Comparison of ENCODE assay signal across 8 cellular contexts in genomic region chr6:43386492-43386891, GRCh38. TPM values are rescaled to one million over a fixed set of nuclear protein-coding genes. Genes with fewer than 3 reads are reported as not detected.
A peak's percentile ranks its signal among the peaks of the same experiment; 100 is the strongest.
DNase-seq lines count a peak whose midpoint lies in the region; ATAC-seq and TF ChIP-seq lines count a peak whose summit lies in the region.
"Had no signal": no experiment of that assay in that cellular context is flagged by ENCODE, and none has a peak within 500 bp of the region (broad histone marks: within the 10 kb centered on the region; RNA-seq: fewer than 3 reads in every experiment).

No MANE protein-coding gene starts in this region.

- H3K36me3 ChIP-seq in MM.1S (replicated peaks; ENCODE audit: insufficient read depth, low read length): no peaks in the 10 kb centered on the region
- H3K36me3 ChIP-seq in neural progenitor cell: no peaks in the 10 kb centered on the region

- H3K27me3 ChIP-seq in MM.1S (replicated peaks; ENCODE audit: insufficient read depth, low read length) (no peaks in the 10 kb centered on the region), neural progenitor cell (no peaks in the 10 kb centered on the region)

- peaks cover 26% of the 10 kb centered on the region for H3K27me3 Mint-ChIP-seq in brain
- peaks cover 2% of the 10 kb centered on the region for H3K27me3 Mint-ChIP-seq in neural progenitor cell (ENCODE audit: insufficient read depth, low read depth)

- H3K27ac ChIP-seq in MM.1S (ENCODE audit: low read length) (no peak overlapping the region), neural progenitor cell (no peak overlapping the region)

- H3K4me3 ChIP-seq in MM.1S (ENCODE audit: low read length) (no peak overlapping the region), neural progenitor cell (no peak overlapping the region)

- peaks cover 15% of the 10 kb centered on the region for H3K4me1 ChIP-seq in MM.1S (ENCODE audit: low read length)
- peaks cover 2% of the 10 kb centered on the region for H3K4me1 ChIP-seq in neural progenitor cell

- peaks cover 0 to 3% (median 0%) of the 10 kb centered on the region in 5 experiments for H3K9me3 Mint-ChIP-seq in brain
- H3K9me3 Mint-ChIP-seq in neural progenitor cell: no peaks in the 10 kb centered on the region

- H3K79me2 ChIP-seq in MM.1S (ENCODE audit: low read length) (no peaks in the 10 kb centered on the region), neural progenitor cell (ENCODE audit: low read depth) (no peaks in the 10 kb centered on the region)

- DNase-seq in GM03348 (ENCODE audit: low spot score) (peak; percentile 49), MM.1S (peak; percentile 38), neural progenitor cell (ENCODE audit: low spot score) (peak; percentile 20), COLO829 (ENCODE audit: low spot score) (no peak)
- DNase-seq: NCI-H526 treated with DMSO at 0.1 percent for 48 hours had no signal

- H3K9ac ChIP-seq in MM.1S (ENCODE audit: low read length) (no peak overlapping the region), neural progenitor cell (no peak overlapping the region)

- H3K27ac Mint-ChIP-seq in brain: peak overlapping the region in 1 of 5 experiments; percentile 71
- no peak overlapping the region for H3K27ac Mint-ChIP-seq in neural progenitor cell

- H3K4me1 Mint-ChIP-seq in brain: peaks cover 8% of the 10 kb centered on the region
- H3K4me1 Mint-ChIP-seq in neural progenitor cell: peaks cover 12% of the 10 kb centered on the region

- no peak overlapping the region for H2AFZ ChIP-seq in MM.1S (ENCODE audit: low read length)
- no peak overlapping the region for H2AFZ ChIP-seq in neural progenitor cell (replicated peaks)

- ATAC-seq in HG03469 (IDR thresholded peaks at IDR 0.05; ENCODE audit: unreplicated experiment): no peak
- ATAC-seq in GM21447 (IDR thresholded peaks at IDR 0.05; ENCODE audit: unreplicated experiment): no peak

- peaks cover 22% of the 10 kb centered on the region for H3F3A ChIP-seq in MM.1S (ENCODE audit: insufficient read depth, low read length)
- no peaks in the 10 kb centered on the region for H3F3A ChIP-seq in neural progenitor cell (ENCODE audit: low read depth)

- TF ChIP-seq CTCF in MM.1S (IDR thresholded peaks at IDR 0.05; ENCODE audit: low read length): peak; percentile 40
- peak; percentile 45 to 60 for TF ChIP-seq CTCF in brain (conservative IDR thresholded peaks at IDR 0.05)
- TF ChIP-seq CTCF in neural progenitor cell (IDR thresholded peaks at IDR 0.05): peak; percentile 49

- no peaks in the 10 kb centered on the region for H3K9me2 ChIP-seq in MM.1S (replicated peaks; ENCODE audit: insufficient read depth, low read length)

- H3K4me3 Mint-ChIP-seq in brain (no peak overlapping the region), neural progenitor cell (no peak overlapping the region)

- H3K36me3 Mint-ChIP-seq in brain (no peaks in the 10 kb centered on the region), neural progenitor cell (no peaks in the 10 kb centered on the region)

- H4K20me1 ChIP-seq in MM.1S (ENCODE audit: insufficient read depth, low read length): no peaks in the 10 kb centered on the region
- no peaks in the 10 kb centered on the region for H4K20me1 ChIP-seq in neural progenitor cell (ENCODE audit: low read depth)

- H3K9me3 ChIP-seq in MM.1S (replicated peaks; ENCODE audit: insufficient read depth, low read length) (no peaks in the 10 kb centered on the region), neural progenitor cell (ENCODE audit: low read depth) (no peaks in the 10 kb centered on the region)

- H3K4me2 ChIP-seq in MM.1S (ENCODE audit: low read depth, low read length) (no peak overlapping the region), neural progenitor cell (no peak overlapping the region)

RNA-seq across cellular contexts. Expression of gene ZNF318, which starts 17.0 kb away (rescaled TPM):
- 15.3 TPM for polyA plus RNA-seq in brain (ENCODE audit: insufficient read depth, low read depth, low replicate concordance)
- 17.6 TPM in 2 replicates for total RNA-seq in neural progenitor cell (ENCODE audit: low replicate concordance)

RNA-seq across cellular contexts. Expression of gene ABCC10, which starts 40.8 kb away (rescaled TPM):
- polyA plus RNA-seq in brain (ENCODE audit: insufficient read depth, low read depth, low replicate concordance): 11.3 TPM
- 10.1 and 14.6 TPM in 2 replicates for total RNA-seq in neural progenitor cell (ENCODE audit: low replicate concordance)
